Comparison of ENCODE assay signal across 1 cellular context in the genomic region with DNA sequence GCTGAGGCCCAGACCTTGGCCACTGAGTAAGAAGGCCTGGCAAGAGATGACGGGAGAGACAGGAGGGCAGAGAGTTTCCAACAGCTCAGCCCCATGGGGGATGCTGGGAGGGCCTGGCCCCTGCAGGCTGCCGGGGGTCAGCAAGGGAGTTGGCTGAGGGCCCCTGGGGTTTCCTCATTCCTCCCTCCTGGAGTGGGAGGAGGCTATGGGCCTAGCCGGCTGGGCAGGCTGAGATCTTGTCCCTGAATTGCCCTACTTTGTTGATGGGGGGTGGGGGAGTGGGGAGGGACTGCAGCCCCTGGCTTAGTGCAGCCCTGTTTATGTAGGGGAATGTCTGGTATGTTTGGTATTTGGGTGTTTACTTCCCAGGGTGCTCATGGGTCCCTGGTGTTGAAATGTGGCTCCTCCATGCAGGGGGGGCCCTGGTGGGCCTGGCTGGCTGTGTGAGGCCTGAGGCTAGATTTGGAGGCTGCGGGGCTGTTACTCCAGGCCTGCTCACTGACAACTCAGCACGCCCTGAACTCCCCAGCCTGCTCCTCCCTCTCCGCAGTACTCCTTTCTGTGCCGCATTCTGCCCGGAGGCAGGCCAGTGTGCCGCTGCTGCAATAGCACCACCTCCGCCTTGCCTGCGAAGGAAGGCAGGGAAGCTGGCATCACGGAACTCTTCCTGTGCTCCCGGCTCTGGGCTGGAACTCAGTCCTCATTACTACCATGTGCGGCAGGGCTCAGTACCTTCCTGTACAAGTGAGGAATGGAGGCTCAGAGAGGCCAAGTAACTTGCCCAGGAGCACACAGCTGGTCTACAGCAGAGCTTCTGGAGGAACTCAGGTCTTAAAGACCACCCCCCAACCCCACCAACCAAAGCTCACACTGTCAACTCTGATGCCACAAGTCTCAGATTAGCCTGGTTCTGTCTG.
TF ChIP-seq lines count a peak whose summit lies in the region.

No MANE protein-coding gene starts in this region.

TF ChIP-seq in GM12878, 131 proteins besides CTCF, POLR2A, EP300 and RAD21:
- TF ChIP-seq CHD1 (IDR thresholded peaks at IDR 0.05; ENCODE audit: low read depth, low read length), result no peak
- TF ChIP-seq, protein P1, sequence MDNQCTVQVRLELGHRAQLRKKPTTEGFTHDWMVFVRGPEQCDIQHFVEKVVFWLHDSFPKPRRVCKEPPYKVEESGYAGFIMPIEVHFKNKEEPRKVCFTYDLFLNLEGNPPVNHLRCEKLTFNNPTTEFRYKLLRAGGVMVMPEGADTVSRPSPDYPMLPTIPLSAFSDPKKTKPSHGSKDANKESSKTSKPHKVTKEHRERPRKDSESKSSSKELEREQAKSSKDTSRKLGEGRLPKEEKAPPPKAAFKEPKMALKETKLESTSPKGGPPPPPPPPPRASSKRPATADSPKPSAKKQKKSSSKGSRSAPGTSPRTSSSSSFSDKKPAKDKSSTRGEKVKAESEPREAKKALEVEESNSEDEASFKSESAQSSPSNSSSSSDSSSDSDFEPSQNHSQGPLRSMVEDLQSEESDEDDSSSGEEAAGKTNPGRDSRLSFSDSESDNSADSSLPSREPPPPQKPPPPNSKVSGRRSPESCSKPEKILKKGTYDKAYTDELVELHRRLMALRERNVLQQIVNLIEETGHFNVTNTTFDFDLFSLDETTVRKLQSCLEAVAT (IDR thresholded peaks at IDR 0.05), result no peak
- no peak for TF ChIP-seq LARP7 (IDR thresholded peaks at IDR 0.05)
- TF ChIP-seq, protein P2, sequence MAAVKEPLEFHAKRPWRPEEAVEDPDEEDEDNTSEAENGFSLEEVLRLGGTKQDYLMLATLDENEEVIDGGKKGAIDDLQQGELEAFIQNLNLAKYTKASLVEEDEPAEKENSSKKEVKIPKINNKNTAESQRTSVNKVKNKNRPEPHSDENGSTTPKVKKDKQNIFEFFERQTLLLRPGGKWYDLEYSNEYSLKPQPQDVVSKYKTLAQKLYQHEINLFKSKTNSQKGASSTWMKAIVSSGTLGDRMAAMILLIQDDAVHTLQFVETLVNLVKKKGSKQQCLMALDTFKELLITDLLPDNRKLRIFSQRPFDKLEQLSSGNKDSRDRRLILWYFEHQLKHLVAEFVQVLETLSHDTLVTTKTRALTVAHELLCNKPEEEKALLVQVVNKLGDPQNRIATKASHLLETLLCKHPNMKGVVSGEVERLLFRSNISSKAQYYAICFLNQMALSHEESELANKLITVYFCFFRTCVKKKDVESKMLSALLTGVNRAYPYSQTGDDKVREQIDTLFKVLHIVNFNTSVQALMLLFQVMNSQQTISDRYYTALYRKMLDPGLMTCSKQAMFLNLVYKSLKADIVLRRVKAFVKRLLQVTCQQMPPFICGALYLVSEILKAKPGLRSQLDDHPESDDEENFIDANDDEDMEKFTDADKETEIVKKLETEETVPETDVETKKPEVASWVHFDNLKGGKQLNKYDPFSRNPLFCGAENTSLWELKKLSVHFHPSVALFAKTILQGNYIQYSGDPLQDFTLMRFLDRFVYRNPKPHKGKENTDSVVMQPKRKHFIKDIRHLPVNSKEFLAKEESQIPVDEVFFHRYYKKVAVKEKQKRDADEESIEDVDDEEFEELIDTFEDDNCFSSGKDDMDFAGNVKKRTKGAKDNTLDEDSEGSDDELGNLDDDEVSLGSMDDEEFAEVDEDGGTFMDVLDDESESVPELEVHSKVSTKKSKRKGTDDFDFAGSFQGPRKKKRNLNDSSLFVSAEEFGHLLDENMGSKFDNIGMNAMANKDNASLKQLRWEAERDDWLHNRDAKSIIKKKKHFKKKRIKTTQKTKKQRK (IDR thresholded peaks at IDR 0.05; ENCODE audit: low read depth, low read length), result no peak
- no peak for TF ChIP-seq STAT1 (conservative IDR thresholded peaks at IDR 0.05)
- 0 out of 2 replicates have a peak, but pooled peaks have one; percentile 32 for TF ChIP-seq DPF2 (IDR thresholded peaks at IDR 0.05)
- TF ChIP-seq ETV6 (conservative IDR thresholded peaks at IDR 0.05 in 1 of 2, IDR thresholded peaks at IDR 0.05 in 1 of 2; ENCODE audit: borderline replicate concordance in 1 of 2, low read depth in 1 of 2), result no peak
- TF ChIP-seq, protein P3, sequence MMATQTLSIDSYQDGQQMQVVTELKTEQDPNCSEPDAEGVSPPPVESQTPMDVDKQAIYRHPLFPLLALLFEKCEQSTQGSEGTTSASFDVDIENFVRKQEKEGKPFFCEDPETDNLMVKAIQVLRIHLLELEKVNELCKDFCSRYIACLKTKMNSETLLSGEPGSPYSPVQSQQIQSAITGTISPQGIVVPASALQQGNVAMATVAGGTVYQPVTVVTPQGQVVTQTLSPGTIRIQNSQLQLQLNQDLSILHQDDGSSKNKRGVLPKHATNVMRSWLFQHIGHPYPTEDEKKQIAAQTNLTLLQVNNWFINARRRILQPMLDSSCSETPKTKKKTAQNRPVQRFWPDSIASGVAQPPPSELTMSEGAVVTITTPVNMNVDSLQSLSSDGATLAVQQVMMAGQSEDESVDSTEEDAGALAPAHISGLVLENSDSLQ (IDR thresholded peaks at IDR 0.05), result no peak; the same call in 1 of the 2 replicates
- no peak for TF ChIP-seq CREM (IDR thresholded peaks at IDR 0.05; ENCODE audit: low read depth)
- TF ChIP-seq NRF1 (conservative IDR thresholded peaks at IDR 0.05; ENCODE audit: low read depth, low read length), result no peak
- TF ChIP-seq NFXL1 (IDR thresholded peaks at IDR 0.05; ENCODE audit: borderline replicate concordance), result peak; percentile 68; the same call in 1 of the 2 replicates
- no peak for TF ChIP-seq PAX5 (IDR thresholded peaks at IDR 0.05; ENCODE audit: borderline replicate concordance, low read depth, low read length)
- no peak for TF ChIP-seq ATF7 (IDR thresholded peaks at IDR 0.05; ENCODE audit: low read depth)
- no peak for TF ChIP-seq SMAD5 (IDR thresholded peaks at IDR 0.05; ENCODE audit: low read depth)
- TF ChIP-seq SMARCA5 (IDR thresholded peaks at IDR 0.05), result peak; percentile 33; the same call in 1 of the 2 replicates
